17 cellular contexts compared by ENCODE assay signal in the genomic region with DNA sequence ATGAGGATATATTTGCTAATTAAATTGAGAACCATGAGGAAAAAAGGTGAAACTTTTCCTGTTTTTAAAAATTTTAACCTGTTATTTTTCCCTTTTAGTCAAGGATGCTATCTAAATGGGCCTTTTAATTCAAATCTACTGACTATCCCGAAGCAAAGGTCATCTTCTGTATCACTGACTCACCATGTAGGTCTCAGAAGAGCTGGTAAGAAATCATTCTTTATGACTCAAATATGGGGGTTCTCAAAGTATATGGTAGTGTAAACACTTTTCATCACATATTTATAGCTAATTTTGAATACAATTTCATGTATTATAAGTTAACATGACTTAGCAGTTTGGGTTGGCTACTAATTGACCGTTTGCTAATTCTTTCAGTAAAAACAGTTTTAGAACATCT.
A peak's percentile ranks its signal among the peaks of the same experiment; 100 is the strongest.
DNase-seq lines count a peak whose midpoint lies in the region; ATAC-seq, FAIRE-seq and TF ChIP-seq lines count a peak whose summit lies in the region.
"Had no signal": no experiment of that assay in that cellular context is flagged by ENCODE, and none has a peak within 500 bp of the region (broad histone marks: within the 10 kb centered on the region; RNA-seq: fewer than 3 reads in every experiment).

No MANE protein-coding gene starts in this region.

- no peak overlapping the region for H3K4me3 Mint-ChIP-seq in stimulated activated naive CD8-positive, alpha-beta T cell treated with anti-CD3 and anti-CD28 coated beads, Interleukin-15, amount 100 ng/mL, for 72 hours
- no peak overlapping the region for H3K4me3 Mint-ChIP-seq in astrocyte (ENCODE audit: unreplicated experiment)
- H3K4me3 Mint-ChIP-seq: CD14-positive monocyte; CD8-positive, alpha-beta T cell had no signal

- no peaks in the 10 kb centered on the region for H3K36me3 Mint-ChIP-seq in astrocyte (ENCODE audit: low read depth, unreplicated experiment)

- H3K27me3 Mint-ChIP-seq in stimulated activated naive CD8-positive, alpha-beta T cell treated with anti-CD3 and anti-CD28 coated beads, Interleukin-15, amount 100 ng/mL, for 72 hours, result no peaks in the 10 kb centered on the region
- H3K27me3 Mint-ChIP-seq in astrocyte (ENCODE audit: low read depth, unreplicated experiment), result peaks cover 1% of the 10 kb centered on the region

- no peak for DNase-seq in activated CD4-positive, CD25-positive, alpha-beta regulatory T cell (lab: John Stamatoyannopoulos, UW)
- DNase-seq in stimulated activated naive CD8-positive, alpha-beta T cell treated with anti-CD3 and anti-CD28 coated beads, Interleukin-15, Interleukin-2, amounts not matched to agents 100 U/mL and 50 U/mL, for 24 hours, result no peak
- no peak for DNase-seq in stimulated activated naive CD8-positive, alpha-beta T cell treated with anti-CD3 and anti-CD28 coated beads, Interleukin-15, amount 100 ng/mL, for 72 hours
- DNase-seq in astrocyte (ENCODE audit: low read depth), result peak; percentile 2
- DNase-seq in occipital lobe (lab: John Stamatoyannopoulos, UW), result no peak
- DNase-seq: Calu3; CD8-positive, alpha-beta T cell; DMS79 treated with DMSO at 0.1 percent for 48 hours; GF-D8; GM23248 had no signal

- FAIRE-seq in astrocyte (lab: Jason Lieb, UNC), result no peak
- FAIRE-seq: GM19239 had no signal

- H3K27me3 ChIP-seq in astrocyte (ENCODE audit: insufficient read depth, low read length), result no peaks in the 10 kb centered on the region
- H3K27me3 ChIP-seq: BLaER1 had no signal

- no peaks in the 10 kb centered on the region for H3K9me3 ChIP-seq in astrocyte (ENCODE audit: insufficient read depth, low read depth, low read length)
- H3K9me3 ChIP-seq: HAP-1 had no signal

- H3K4me2 ChIP-seq in astrocyte (ENCODE audit: low read length), result no peak overlapping the region
- H3K4me2 ChIP-seq: BLaER1 had no signal

- no peak for TF ChIP-seq CTCF in astrocyte (IDR thresholded peaks at IDR 0.05; ENCODE audit: insufficient read depth, low read depth, low read length)

- no peak overlapping the region for H3K27ac ChIP-seq in astrocyte (ENCODE audit: low read depth, low read length)
- H3K27ac ChIP-seq: 22Rv1, BLaER1, GM23248 had no signal

- no peak overlapping the region for H3K4me3 ChIP-seq in astrocyte (ENCODE audit: insufficient read depth, low read depth, low read length)
- H3K4me3 ChIP-seq: BLaER1, GM23248, HAP-1 had no signal

- H3K27ac Mint-ChIP-seq in stimulated activated naive CD8-positive, alpha-beta T cell treated with anti-CD3 and anti-CD28 coated beads, Interleukin-15, amount 100 ng/mL, for 72 hours, result no peak overlapping the region
- no peak overlapping the region for H3K27ac Mint-ChIP-seq in astrocyte (ENCODE audit: unreplicated experiment)
- H3K27ac Mint-ChIP-seq: CD14-positive monocyte had no signal

- H3K36me3 ChIP-seq in astrocyte (ENCODE audit: insufficient read depth, low read length), result no peaks in the 10 kb centered on the region
- H3K36me3 ChIP-seq: HAP-1 had no signal

- no peaks in the 10 kb centered on the region for H3K79me2 ChIP-seq in astrocyte (ENCODE audit: insufficient read depth, low read length)

- H3K9me3 Mint-ChIP-seq in stimulated activated naive CD8-positive, alpha-beta T cell treated with anti-CD3 and anti-CD28 coated beads, Interleukin-15, amount 100 ng/mL, for 72 hours, result peaks cover 13 to 26% of the 10 kb centered on the region in 2 donors
- peaks cover 1% of the 10 kb centered on the region for H3K9me3 Mint-ChIP-seq in astrocyte (ENCODE audit: unreplicated experiment)

- H3K4me1 Mint-ChIP-seq in stimulated activated naive CD8-positive, alpha-beta T cell treated with anti-CD3 and anti-CD28 coated beads, Interleukin-15, amount 100 ng/mL, for 72 hours, result peaks cover 41% of the 10 kb centered on the region
- no peaks in the 10 kb centered on the region for H3K4me1 Mint-ChIP-seq in astrocyte (ENCODE audit: low read depth, unreplicated experiment)

- H2AFZ ChIP-seq in astrocyte (ENCODE audit: low read depth, low read length), result no peak overlapping the region
- H2AFZ ChIP-seq: GM23248 had no signal

- ATAC-seq in activated CD4-positive, CD25-positive, alpha-beta regulatory T cell treated with anti-CD3 and anti-CD28 coated beads, Interleukin-2, amount 50 U/mL, for 24 hours, result peak; percentile 53 to 79
- peak; percentile 75 for ATAC-seq in stimulated activated naive CD8-positive, alpha-beta T cell treated with anti-CD3 and anti-CD28 coated beads, Interleukin-15, Interleukin-2, amounts not matched to agents 100 U/mL and 50 U/mL, for 24 hours
- no peak for ATAC-seq in stimulated activated naive CD8-positive, alpha-beta T cell treated with anti-CD3 and anti-CD28 coated beads, Interleukin-15, amount 100 ng/mL, for 72 hours
- no peak for ATAC-seq in GM18868 (IDR thresholded peaks at IDR 0.05; ENCODE audit: unreplicated experiment)
- ATAC-seq: CD8-positive, alpha-beta T cell had no signal

- H4K20me1 ChIP-seq in astrocyte (ENCODE audit: insufficient read depth, low read length), result no peaks in the 10 kb centered on the region
- H4K20me1 ChIP-seq: BLaER1 had no signal

- no peaks in the 10 kb centered on the region for H3K4me1 ChIP-seq in astrocyte (ENCODE audit: insufficient read depth, low read length)
- H3K4me1 ChIP-seq: BLaER1 had no signal

- no peak overlapping the region for H3K9ac ChIP-seq in astrocyte (ENCODE audit: low read length)
- H3K9ac ChIP-seq: BLaER1, GM23248 had no signal

Comparison
In these comparisons a context has a peak if more than half of its experiments do, and no peak if none do; other contexts are left out.
1. ATAC-seq: peak in activated CD4-positive, CD25-positive, alpha-beta regulatory T cell treated with anti-CD3 and anti-CD28 coated beads, Interleukin-2, amount 50 U/mL, for 24 hours (2 of 2) and stimulated activated naive CD8-positive, alpha-beta T cell treated with anti-CD3 and anti-CD28 coated beads, Interleukin-15, Interleukin-2, amounts not matched to agents 100 U/mL and 50 U/mL, for 24 hours (single experiment); none in stimulated activated naive CD8-positive, alpha-beta T cell treated with anti-CD3 and anti-CD28 coated beads, Interleukin-15, amount 100 ng/mL, for 72 hours (single experiment) and GM18868 (single experiment).